ENCODE assay signal across 1 cellular context in genomic region chrX:31224321-31225012, GRCh38.
TF ChIP-seq lines count a peak whose summit lies in the region.

No MANE protein-coding gene starts in this region.

TF ChIP-seq in K562, 482 proteins besides CTCF, POLR2A, EP300 and RAD21 (continued from another document):
- TF ChIP-seq HMBOX1 (IDR thresholded peaks at IDR 0.05) (0 out of 2 replicates have a peak, but pooled peaks have one; percentile 28), ZNF77 (CRISPR knock-in tag; IDR thresholded peaks at IDR 0.05) (no peak), EZH2 (IDR thresholded peaks at IDR 0.05; ENCODE audit: borderline replicate concordance, low read depth, low read length) (no peak), NR1H2 (CRISPR knock-in tag; IDR thresholded peaks at IDR 0.05) (no peak), YY1 (IDR thresholded peaks at IDR 0.05; ENCODE audit: borderline replicate concordance in 1 of 3, control insufficient read depth in 1 of 3, extremely low read depth in 1 of 3, insufficient read depth in 3 of 3, insufficient read length in 1 of 3, insufficient replicate concordance in 2 of 3, low read depth in 1 of 3, low read length in 2 of 3) (no peak), FOXJ2 (tag; IDR thresholded peaks at IDR 0.05) (no peak), HMGXB4 (CRISPR knock-in tag; IDR thresholded peaks at IDR 0.05) (no peak)
TF ChIP-seq in K562: peak in this region for 1.
